In genomic region chr14:89327771-89328212, GRCh38 we compare ENCODE assay signal across 20 cellular contexts.
A peak's percentile ranks its signal among the peaks of the same experiment; 100 is the strongest.
DNase-seq lines count a peak whose midpoint lies in the region; ATAC-seq and TF ChIP-seq lines count a peak whose summit lies in the region.
"Had no signal": no experiment of that assay in that cellular context is flagged by ENCODE, and none has a peak within 500 bp of the region (broad histone marks: within the 10 kb centered on the region; RNA-seq: fewer than 3 reads in every experiment).

No MANE protein-coding gene starts in this region.

- H3K9me3 ChIP-seq in ascending aorta (no peaks in the 10 kb centered on the region), left lung (no peaks in the 10 kb centered on the region)
- H3K9me3 ChIP-seq: MG63, prostate gland, uterus had no signal

- H3K27me3 ChIP-seq in ascending aorta = no peaks in the 10 kb centered on the region
- H3K27me3 ChIP-seq in left lung = no peaks in the 10 kb centered on the region
- H3K27me3 ChIP-seq: MG63, uterus had no signal

- H3K27ac ChIP-seq in ascending aorta = peak overlapping the region; percentile 16 to 45
- no peak overlapping the region for H3K27ac ChIP-seq in left lung
- H3K27ac ChIP-seq: uterus had no signal

- no peak for TF ChIP-seq CTCF in AG09309 (IDR thresholded peaks at IDR 0.05; ENCODE audit: control insufficient read depth, insufficient read depth, low read depth, low read length, missing control alignments)
- no peak for TF ChIP-seq CTCF in ascending aorta (IDR thresholded peaks at IDR 0.05)
- TF ChIP-seq CTCF in left lung (IDR thresholded peaks at IDR 0.05) = no peak

- DNase-seq in AG09309 (ENCODE audit: low read depth) = peak; percentile 28
- peak; percentile 36 for DNase-seq in HCEC 1CT
- no peak for DNase-seq in ascending aorta (ENCODE audit: low spot score in 2 of 2)
- DNase-seq in left lung = no peak
- no peak for DNase-seq in SK-N-DZ (ENCODE audit: low spot score)
- no peak for DNase-seq in NCI-H187 treated with DMSO at 0.1 percent for 48 hours (lab: John Stamatoyannopoulos, UW)
- no peak for DNase-seq in HPDE6-E6E7 (ENCODE audit: extremely low spot score)
- DNase-seq: activated CD4-positive, CD25-positive, alpha-beta regulatory T cell treated with anti-CD3 and anti-CD28 coated beads, Interleukin-2, amount 50 U/mL, for 72 hours; activated naive CD4-positive, alpha-beta T cell treated with anti-CD3 and anti-CD28 coated beads for 36 hours; DMS 273 treated with DMSO at 0.1 percent for 48 hours; effector memory CD8-positive, alpha-beta T cell; mammary epithelial cell; MG63; naive thymus-derived CD8-positive, alpha-beta T cell; NCI-H2029 treated with DMSO at 0.1 percent for 48 hours; T-helper 2 cell; uterus had no signal

- H3K4me1 ChIP-seq in ascending aorta (peaks cover 6 to 36% of the 10 kb centered on the region in 2 donors), left lung (no peaks in the 10 kb centered on the region)
- H3K4me1 ChIP-seq: prostate gland, uterus had no signal

- intact Hi-C loops in ascending aorta (cut with DNase I) = no loop called here
- intact Hi-C loops in left lung (cut with DNase I) = no loop called here

- no peaks in the 10 kb centered on the region for H3K36me3 ChIP-seq in ascending aorta
- peaks cover 0 to 5% of the 10 kb centered on the region in 2 donors for H3K36me3 ChIP-seq in left lung
- H3K36me3 ChIP-seq: MG63, prostate gland, uterus had no signal

- ATAC-seq in left lung (peak; percentile 53), HG03039 (IDR thresholded peaks at IDR 0.05; ENCODE audit: unreplicated experiment) (no peak)
- ATAC-seq: effector memory CD8-positive, alpha-beta T cell; naive thymus-derived CD8-positive, alpha-beta T cell; Right ventricle myocardium inferior had no signal

- no peak overlapping the region for H3K4me3 ChIP-seq in AG09309 (ENCODE audit: control insufficient read depth, low read depth, low read length)
- no peak overlapping the region for H3K4me3 ChIP-seq in ascending aorta
- H3K4me3 ChIP-seq in left lung = no peak overlapping the region
- H3K4me3 ChIP-seq: MG63, prostate gland, uterus had no signal

Comparison
In these comparisons a context has a peak if more than half of its experiments do, and no peak if none do; other contexts are left out.
1. DNase-seq: peak in AG09309 (single experiment) and HCEC 1CT (single experiment); none in ascending aorta (0 of 2), left lung (0 of 2), SK-N-DZ (single experiment), NCI-H187 treated with DMSO at 0.1 percent for 48 hours (single experiment) and HPDE6-E6E7 (single experiment).
2. H3K27ac ChIP-seq: peak in ascending aorta (2 of 2); none in left lung (0 of 2).